ENCODE assay signal across 8 cellular contexts in genomic region chr21:38806153-38806941, GRCh38. TPM values are rescaled to one million over a fixed set of nuclear protein-coding genes. Genes with fewer than 3 reads are reported as not detected.
A peak's percentile ranks its signal among the peaks of the same experiment; 100 is the strongest.
DNase-seq lines count a peak whose midpoint lies in the region; ATAC-seq and TF ChIP-seq lines count a peak whose summit lies in the region.

No MANE protein-coding gene starts in this region.

- H3K36me3 ChIP-seq in Panc1 (ENCODE audit: control insufficient read depth, insufficient read depth, low read length) (peaks cover 17% of the 10 kb centered on the region), adipocyte (ENCODE audit: control insufficient read depth, insufficient read depth, low read length, severe bottlenecking) (peaks cover 9% of the 10 kb centered on the region), iPS DF 6.9 (ENCODE audit: control insufficient read depth, insufficient read depth, low read length) (no peaks in the 10 kb centered on the region), smooth muscle cell (ENCODE audit: low read depth) (no peaks in the 10 kb centered on the region)

- no peak overlapping the region for H2AFZ ChIP-seq in smooth muscle cell (ENCODE audit: low read depth)

- H3K27ac ChIP-seq in Panc1 (ENCODE audit: low read length) (peak overlapping the region; percentile 93), iPS DF 6.9 (ENCODE audit: low read length) (no peak overlapping the region), smooth muscle cell (ENCODE audit: low read depth) (peak overlapping the region; percentile 98)

- WGBS in iPS DF 6.9 (ENCODE audit: insufficient coverage, insufficient read length): no CpG with 5 or more reads among the region's 72 CpGs
- 2% methylated on average over 42 of the region's 72 CpGs for WGBS in smooth muscle cell (ENCODE audit: low lambda C conversion rate)

- intact Hi-C loops in Panc1 (cut with micrococcal nuclease; ENCODE audit: unreplicated experiment): loop anchor here (5.0 to 10.0 kb wide), 2 partner anchors 39 to 292 kb away; no protein-coding TSS in a partner anchor

- H3K9me3 ChIP-seq in Panc1 (ENCODE audit: control insufficient read depth, insufficient read depth, low read depth, low read length) (no peaks in the 10 kb centered on the region), adipocyte (ENCODE audit: control insufficient read depth, low read length) (no peaks in the 10 kb centered on the region), iPS DF 6.9 (ENCODE audit: control insufficient read depth, insufficient read depth, low read length) (no peaks in the 10 kb centered on the region), smooth muscle cell (replicated peaks; ENCODE audit: low read depth) (no peaks in the 10 kb centered on the region)

- H3K79me2 ChIP-seq in smooth muscle cell (ENCODE audit: low read depth): peaks cover 56% of the 10 kb centered on the region

- H3K4me3 ChIP-seq in Panc1 (ENCODE audit: low read depth in 2 of 2, low read length in 2 of 2) (peak overlapping the region; percentile 76 to 84), adipocyte (ENCODE audit: low read length) (peak overlapping the region; percentile 90), iPS DF 6.9 (ENCODE audit: low read length) (peak overlapping the region; percentile 97), smooth muscle cell (peak overlapping the region; percentile 94)

- in situ Hi-C loops in Panc1 (cut with HindIII; ENCODE audit: low pct_unique_long_range_greater_than_20kb, low sequenced_read_pairs): no loop called here

- H4K20me1 ChIP-seq in smooth muscle cell (ENCODE audit: low read depth): peaks cover 55% of the 10 kb centered on the region

- CTCF ChIA-PET in Panc1 (lab: Charles Lee): interaction anchor here (0.7 kb wide), 1 partner anchor 75 kb away, joined by 7 read pairs; no protein-coding TSS in a partner anchor

- H3K27me3 ChIP-seq in Panc1 (ENCODE audit: control insufficient read depth, insufficient read depth, low read length): no peaks in the 10 kb centered on the region
- no peaks in the 10 kb centered on the region for H3K27me3 ChIP-seq in adipocyte (replicated peaks; ENCODE audit: control insufficient read depth, insufficient read depth, low read length)
- no peaks in the 10 kb centered on the region for H3K27me3 ChIP-seq in iPS DF 6.9 (ENCODE audit: control insufficient read depth, insufficient read depth, low read length)
- no peaks in the 10 kb centered on the region for H3K27me3 ChIP-seq in smooth muscle cell (ENCODE audit: low read depth)

- H3K4me2 ChIP-seq in smooth muscle cell: peak overlapping the region; percentile 90

- no TSS peak for BruUV-seq in Panc1 (replicated peaks; lab: Mats Ljungman, UMichigan)

- H3K4me1 ChIP-seq in Panc1 (ENCODE audit: control insufficient read depth, insufficient read depth, low read length) (peaks cover 39% of the 10 kb centered on the region), adipocyte (ENCODE audit: control insufficient read depth, insufficient read depth, low read length) (peaks cover 25% of the 10 kb centered on the region), iPS DF 6.9 (ENCODE audit: control insufficient read depth, insufficient read depth, low read length) (peaks cover 9% of the 10 kb centered on the region), smooth muscle cell (ENCODE audit: low read depth) (peaks cover 41% of the 10 kb centered on the region)

- DNase-seq in Panc1 (ENCODE audit: low read depth, low spot score) (no peak), adipocyte (ENCODE audit: low read depth) (peak; percentile 59), iPS DF 6.9 (ENCODE audit: low read depth, low spot score) (no peak), smooth muscle cell (lab: John Stamatoyannopoulos, UW; ENCODE audit: unreplicated experiment) (no peak), ecto neural progenitor cell (ENCODE audit: low spot score) (no peak)

- H3F3A ChIP-seq in smooth muscle cell (ENCODE audit: low read depth): peaks cover 31% of the 10 kb centered on the region

- ATAC-seq in HG02623 (IDR thresholded peaks at IDR 0.05; ENCODE audit: unreplicated experiment) (peak; percentile 12), Panc1 (peak; percentile 7), GM21717 (IDR thresholded peaks at IDR 0.05; ENCODE audit: unreplicated experiment) (no peak)

- TF ChIP-seq CTCF in GM12873 (IDR thresholded peaks at IDR 0.05; ENCODE audit: insufficient read depth, low read depth, low read length, missing control alignments) (peak; percentile 19), Panc1 (IDR thresholded peaks at IDR 0.05) (no peak; the same call in 1 of the 2 replicates), smooth muscle cell (IDR thresholded peaks at IDR 0.05; ENCODE audit: borderline replicate concordance, insufficient read depth, poor library complexity, severe bottlenecking) (peak; percentile 3)

- H3K9ac ChIP-seq in adipocyte (ENCODE audit: low read length) (peak overlapping the region; percentile 88), smooth muscle cell (ENCODE audit: low read depth) (peak overlapping the region; percentile 93)

- POLR2A ChIA-PET in Panc1 (lab: Charles Lee): no interaction called here

RNA-seq across cellular contexts. Expression of gene ETS2, which starts 0.6 kb away (rescaled TPM):
- total RNA-seq in Panc1 (2021; ENCODE audit: unreplicated experiment) (132 TPM), smooth muscle cell (77.0 and 77.7 TPM in 2 replicates)
- polyA plus RNA-seq in Panc1 (2012; ENCODE audit: insufficient read length): 62.0 TPM
- polyA plus RNA-seq in smooth muscle cell: 63.8 and 65.9 TPM in 2 replicates
